In genomic region chr2:231613655-231614558, GRCh38 we compare ENCODE assay signal across 1 cellular context.
TF ChIP-seq lines count a peak whose summit lies in the region.

No MANE protein-coding gene starts in this region.

TF ChIP-seq in GM12878, 131 proteins besides CTCF, POLR2A, EP300 and RAD21 (continued from another document and continues in another):
- peak; percentile 89 for TF ChIP-seq MYC (IDR thresholded peaks at IDR 0.05; ENCODE audit: insufficient read depth, insufficient read length, insufficient replicate concordance, low read length, severe bottlenecking)
- 0 out of 2 replicates have a peak, but pooled peaks have one; percentile 83 for TF ChIP-seq BACH1 (IDR thresholded peaks at IDR 0.05; ENCODE audit: borderline replicate concordance)
- peak; percentile 100 for TF ChIP-seq BHLHE40 (IDR thresholded peaks at IDR 0.05; ENCODE audit: borderline replicate concordance in 1 of 2, low read depth in 2 of 2, low read length in 1 of 2)
- TF ChIP-seq SREBF1 (IDR thresholded peaks at IDR 0.05; ENCODE audit: low read length), result no peak
- peak in 1 of 2 experiments; percentile 82; a peak in 2 of 3 replicates for TF ChIP-seq EGR1 (IDR thresholded peaks at IDR 0.05; ENCODE audit: borderline replicate concordance in 1 of 2, low read depth in 2 of 2, low read length in 2 of 2)
- TF ChIP-seq IRF5 (IDR thresholded peaks at IDR 0.05; ENCODE audit: borderline replicate concordance), result no peak
- no peak for TF ChIP-seq NFXL1 (IDR thresholded peaks at IDR 0.05; ENCODE audit: borderline replicate concordance)
- TF ChIP-seq MTA3 (IDR thresholded peaks at IDR 0.05; ENCODE audit: borderline replicate concordance, low read length), result no peak
- no peak for TF ChIP-seq STAT1 (conservative IDR thresholded peaks at IDR 0.05)
- no peak for TF ChIP-seq PAX8 (IDR thresholded peaks at IDR 0.05)
- peak; percentile 94 for TF ChIP-seq TCF3 (IDR thresholded peaks at IDR 0.05; ENCODE audit: borderline replicate concordance, insufficient read depth, low read depth, low read length)
- no peak for TF ChIP-seq ZNF24 (IDR thresholded peaks at IDR 0.05)
- TF ChIP-seq SRF (IDR thresholded peaks at IDR 0.05; ENCODE audit: low read depth in 2 of 2, low read length in 2 of 2), result no peak
- TF ChIP-seq PRDM15 (CRISPR knock-in tag; IDR thresholded peaks at IDR 0.05), result no peak
- peak; percentile 93 for TF ChIP-seq GATAD2B (conservative IDR thresholded peaks at IDR 0.05; ENCODE audit: low read depth)
- TF ChIP-seq E4F1 (IDR thresholded peaks at IDR 0.05; ENCODE audit: borderline replicate concordance, partially characterized antibody), result no peak
- TF ChIP-seq ZBED1 (IDR thresholded peaks at IDR 0.05; ENCODE audit: borderline replicate concordance), result peak; percentile 65; the same call in 1 of the 2 replicates
- no peak for TF ChIP-seq IRF3 (IDR thresholded peaks at IDR 0.05)
- peak; percentile 84 for TF ChIP-seq DPF2 (IDR thresholded peaks at IDR 0.05)
- peak; percentile 64 for TF ChIP-seq RELB (IDR thresholded peaks at IDR 0.05; ENCODE audit: low read depth)
- no peak; the same call in 1 of the 2 replicates for TF ChIP-seq ZNF592 (IDR thresholded peaks at IDR 0.05)
- no peak for TF ChIP-seq E2F8 (IDR thresholded peaks at IDR 0.05; ENCODE audit: low read depth, partially characterized antibody)
- TF ChIP-seq FOXK2 (IDR thresholded peaks at IDR 0.05), result no peak
- no peak for TF ChIP-seq KAT2A (conservative IDR thresholded peaks at IDR 0.05; ENCODE audit: control insufficient read depth, low read depth, low read length)
- TF ChIP-seq ZNF384 (IDR thresholded peaks at IDR 0.05; ENCODE audit: borderline replicate concordance, low read depth, low read length), result no peak
- peak; percentile 22 for TF ChIP-seq CHD1 (IDR thresholded peaks at IDR 0.05; ENCODE audit: low read depth, low read length)
- TF ChIP-seq SUPT20H (IDR thresholded peaks at IDR 0.05; ENCODE audit: borderline replicate concordance, control insufficient read depth, low read depth, low read length), result no peak
- no peak for TF ChIP-seq SUZ12 (IDR thresholded peaks at IDR 0.05; ENCODE audit: unreplicated experiment)
- TF ChIP-seq ZBTB11 (CRISPR knock-in tag; IDR thresholded peaks at IDR 0.05), result 0 out of 2 replicates have a peak, but pooled peaks have one; percentile 11
- TF ChIP-seq HDAC2 (IDR thresholded peaks at IDR 0.05), result no peak
- peak; percentile 77 for TF ChIP-seq PML (IDR thresholded peaks at IDR 0.05; ENCODE audit: low read length)
- TF ChIP-seq HDAC6 (IDR thresholded peaks at IDR 0.05; ENCODE audit: unreplicated experiment), result no peak
- peak; percentile 76; the same call in 1 of the 2 replicates for TF ChIP-seq NFIC (IDR thresholded peaks at IDR 0.05; ENCODE audit: low read depth, low read length)
- TF ChIP-seq SPI1 (IDR thresholded peaks at IDR 0.05; ENCODE audit: borderline replicate concordance, insufficient read depth, low read depth, low read length), result no peak
- TF ChIP-seq SP1 (IDR thresholded peaks at IDR 0.05; ENCODE audit: low read depth, low read length), result peak; percentile 69
- no peak for TF ChIP-seq E2F4 (IDR thresholded peaks at IDR 0.05; ENCODE audit: low read depth, low read length)
